Comparison of ENCODE assay signal across 9 cellular contexts in genomic region chr16:49876716-49877129, GRCh38.
DNase-seq lines count a peak whose midpoint lies in the region; ATAC-seq and TF ChIP-seq lines count a peak whose summit lies in the region.
"Had no signal": no experiment of that assay in that cellular context is flagged by ENCODE, and none has a peak within 500 bp of the region (broad histone marks: within the 10 kb centered on the region; RNA-seq: fewer than 3 reads in every experiment).

No MANE protein-coding gene starts in this region.

- H3K9me3 ChIP-seq in adipocyte (ENCODE audit: control insufficient read depth, low read length): no peaks in the 10 kb centered on the region
- no peaks in the 10 kb centered on the region for H3K9me3 ChIP-seq in iPS-18c (ENCODE audit: control insufficient read depth, insufficient read depth, low read length)
- H3K9me3 ChIP-seq: neutrophil had no signal

- H3K27me3 ChIP-seq in adipocyte (replicated peaks; ENCODE audit: control insufficient read depth, insufficient read depth, low read length): peaks cover 36% of the 10 kb centered on the region

- H3K4me3 ChIP-seq in adipocyte (ENCODE audit: low read length): no peak overlapping the region
- H3K4me3 ChIP-seq in iPS-18c (ENCODE audit: insufficient read depth, low read depth, low read length): peak overlapping the region; percentile 46; the same call in 1 of the 2 replicates

- peak; percentile 63 for TF ChIP-seq CTCF in GM10266 (IDR thresholded peaks at IDR 0.05; ENCODE audit: control insufficient read depth, insufficient read depth, low read depth, missing control alignments)
- peak; percentile 83 for TF ChIP-seq CTCF in LNCAP (IDR thresholded peaks at IDR 0.05)

- H3K9ac ChIP-seq in adipocyte (ENCODE audit: low read length): peak overlapping the region; percentile 16

- H3K36me3 ChIP-seq in adipocyte (ENCODE audit: control insufficient read depth, insufficient read depth, low read length, severe bottlenecking): no peaks in the 10 kb centered on the region
- H3K36me3 ChIP-seq: neutrophil had no signal

- no peaks in the 10 kb centered on the region for H3K4me1 ChIP-seq in adipocyte (ENCODE audit: control insufficient read depth, insufficient read depth, low read length)

- DNase-seq in GM10266 (ENCODE audit: extremely low spot score) (peak; percentile 85), adipocyte (ENCODE audit: low read depth) (peak; percentile 70), NCI-H2171 (lab: John Stamatoyannopoulos, UW) (no peak), pons (ENCODE audit: low spot score) (no peak)
- peak; percentile 77 for DNase-seq in stimulated activated CD8-positive, alpha-beta memory T cell treated with anti-CD3 and anti-CD28 coated beads, Interleukin-4, amount 100 ng/mL, for 48 hours

- ATAC-seq in HG03135 (IDR thresholded peaks at IDR 0.05; ENCODE audit: unreplicated experiment): no peak

Comparison
In these comparisons a context has a peak if more than half of its experiments do, and no peak if none do; other contexts are left out.
1. DNase-seq: peak in GM10266 (single experiment), adipocyte (single experiment) and stimulated activated CD8-positive, alpha-beta memory T cell treated with anti-CD3 and anti-CD28 coated beads, Interleukin-4, amount 100 ng/mL, for 48 hours (single experiment); none in NCI-H2171 (single experiment) and pons (single experiment).